In the genomic region with DNA sequence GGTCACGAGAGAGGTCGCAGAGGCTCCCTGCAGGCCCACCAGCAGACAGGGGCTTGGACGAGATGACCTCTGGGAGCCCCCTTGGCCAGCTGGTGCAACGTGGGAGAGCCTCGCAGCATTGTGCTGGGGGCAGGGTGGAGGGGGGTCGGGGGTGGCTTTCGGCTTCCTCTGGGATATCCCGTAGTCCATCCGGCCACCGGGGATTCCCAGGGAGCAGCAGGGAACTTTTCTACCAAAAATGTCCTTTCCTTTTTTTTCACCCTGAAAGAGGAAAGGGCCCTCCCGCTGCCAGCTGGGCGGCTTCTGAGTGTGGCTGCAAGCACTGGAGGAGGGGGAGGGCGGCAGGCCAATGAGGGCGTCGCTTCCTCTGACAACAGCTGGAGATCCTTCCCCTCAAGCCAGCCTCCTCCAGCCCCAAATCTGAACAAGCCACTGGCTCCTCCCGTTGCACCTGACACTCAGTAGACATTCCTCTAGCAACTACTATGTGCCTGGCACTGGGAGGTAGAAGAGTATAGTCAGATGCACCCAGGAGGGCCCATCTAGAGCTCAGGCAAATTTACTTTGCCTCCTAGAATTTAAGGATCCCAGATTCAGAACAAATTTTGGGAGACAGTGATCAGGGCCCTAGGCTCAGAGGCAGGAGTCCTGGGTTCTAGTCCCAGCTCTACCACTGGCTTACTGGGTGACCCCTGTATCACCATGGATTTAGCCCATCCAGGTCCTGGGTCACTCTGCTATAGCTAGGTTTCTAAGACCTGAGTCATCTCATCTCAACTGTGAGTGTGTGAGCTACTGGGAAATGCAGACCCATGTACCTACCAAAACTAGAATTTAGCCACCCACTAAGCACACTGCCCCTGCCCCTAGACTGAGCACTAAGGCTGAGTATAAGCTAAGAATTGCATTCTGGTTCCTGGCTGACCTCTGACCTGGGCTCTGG, we compare ENCODE assay signal across 1 cellular context.
TF ChIP-seq lines count a peak whose summit lies in the region.

No MANE protein-coding gene starts in this region.

TF ChIP-seq in endothelial cell of umbilical vein, 7 proteins besides CTCF, POLR2A, EP300 and RAD21:
- TF ChIP-seq JUN (IDR thresholded peaks at IDR 0.05; ENCODE audit: borderline replicate concordance, insufficient read depth, insufficient read length, low read depth): no peak
- no peak for TF ChIP-seq GATA2 (IDR thresholded peaks at IDR 0.05; ENCODE audit: insufficient read depth, insufficient read length, low read depth, low read length)
- TF ChIP-seq MYC (IDR thresholded peaks at IDR 0.05; ENCODE audit: low read depth, low read length): no peak
- TF ChIP-seq FOS (IDR thresholded peaks at IDR 0.05; ENCODE audit: borderline replicate concordance, insufficient read depth, low read length): no peak
- TF ChIP-seq POLR2AphosphoS5 (IDR thresholded peaks at IDR 0.05; ENCODE audit: insufficient read depth, low read depth, low read length): no peak
- TF ChIP-seq, protein P1, sequence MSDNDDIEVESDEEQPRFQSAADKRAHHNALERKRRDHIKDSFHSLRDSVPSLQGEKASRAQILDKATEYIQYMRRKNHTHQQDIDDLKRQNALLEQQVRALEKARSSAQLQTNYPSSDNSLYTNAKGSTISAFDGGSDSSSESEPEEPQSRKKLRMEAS (IDR thresholded peaks at IDR 0.05; ENCODE audit: insufficient read depth, insufficient read length): no peak
- no peak for TF ChIP-seq EZH2 (IDR thresholded peaks at IDR 0.05; ENCODE audit: borderline replicate concordance, low read depth, low read length, severe bottlenecking)
